ENCODE assay signal across 8 cellular contexts in genomic region chr10:132331259-132331955, GRCh38. TPM values are rescaled to one million over a fixed set of nuclear protein-coding genes. Genes with fewer than 3 reads are reported as not detected.
A peak's percentile ranks its signal among the peaks of the same experiment; 100 is the strongest.
DNase-seq lines count a peak whose midpoint lies in the region; ATAC-seq lines count a peak whose summit lies in the region.

No MANE protein-coding gene starts in this region.

- H3K4me3 ChIP-seq in iPS-18a (ENCODE audit: low read length): peak overlapping the region; percentile 87

- H3K36me3 ChIP-seq in iPS-18a (ENCODE audit: control insufficient read depth, low read depth, low read length): no peaks in the 10 kb centered on the region

- peak overlapping the region; percentile 83 for H3K4me3 Mint-ChIP-seq in activated T-helper 2 cell treated with anti-CD3 and anti-CD28 coated beads, Interferon-gamma antibody, Interleukin-2, Interleukin-4, amounts not matched to agents 10 μg/mL and 5 μg/mL and 100 μg/mL, durations not matched to agents 14 hours and 24 hours and 36 hours (ENCODE audit: low read depth)
- peak overlapping the region; percentile 95 for H3K4me3 Mint-ChIP-seq in stimulated activated naive CD8-positive, alpha-beta T cell treated with anti-CD3 and anti-CD28 coated beads, Interleukin-15, Interleukin-2, amounts not matched to agents 100 ng/mL and 50 ng/mL, for 24 hours

- peaks cover 13% of the 10 kb centered on the region for H3K4me1 ChIP-seq in iPS-18a (ENCODE audit: control insufficient read depth, low read depth, low read length)

- H3K9ac ChIP-seq in iPS-18a (ENCODE audit: low read length): peak overlapping the region; percentile 79

- intact Hi-C loops in activated T-helper 2 cell treated with anti-CD3 and anti-CD28 coated beads, Interferon-gamma antibody, Interleukin-2, Interleukin-4, amounts not matched to agents 10 μg/mL and 5 μg/mL and 100 μg/mL, durations not matched to agents 14 hours and 24 hours and 36 hours (cut with micrococcal nuclease): loop anchor here (1.0 to 10.0 kb wide), 3 partner anchors 116 to 429 kb away; partner anchors contain the start of genes INPP5A and PPP2R2D

- H3K27ac ChIP-seq in iPS-18a (ENCODE audit: low read length): no peak overlapping the region

- ATAC-seq in GM19452 (IDR thresholded peaks at IDR 0.05; ENCODE audit: unreplicated experiment) (peak; percentile 31), HG03457 (IDR thresholded peaks at IDR 0.05; ENCODE audit: unreplicated experiment) (peak; percentile 35)

- peaks cover 16% of the 10 kb centered on the region for H3K27me3 ChIP-seq in iPS-18a (ENCODE audit: control insufficient read depth, insufficient read depth, low read length)

- no peaks in the 10 kb centered on the region for H3K27me3 Mint-ChIP-seq in activated T-helper 2 cell treated with anti-CD3 and anti-CD28 coated beads, Interferon-gamma antibody, Interleukin-2, Interleukin-4, amounts not matched to agents 10 μg/mL and 5 μg/mL and 100 μg/mL, durations not matched to agents 14 hours and 24 hours and 36 hours (ENCODE audit: low read depth)
- no peaks in the 10 kb centered on the region for H3K27me3 Mint-ChIP-seq in stimulated activated naive CD8-positive, alpha-beta T cell treated with anti-CD3 and anti-CD28 coated beads, Interleukin-15, Interleukin-2, amounts not matched to agents 100 ng/mL and 50 ng/mL, for 24 hours

- no peaks in the 10 kb centered on the region for H3K9me3 ChIP-seq in iPS-18a (ENCODE audit: control insufficient read depth, low read depth, low read length)

- peak overlapping the region; percentile 91 for H3K27ac Mint-ChIP-seq in activated T-helper 2 cell treated with anti-CD3 and anti-CD28 coated beads, Interferon-gamma antibody, Interleukin-2, Interleukin-4, amounts not matched to agents 10 μg/mL and 5 μg/mL and 100 μg/mL, durations not matched to agents 14 hours and 24 hours and 36 hours
- peak overlapping the region; percentile 87 for H3K27ac Mint-ChIP-seq in stimulated activated naive CD8-positive, alpha-beta T cell treated with anti-CD3 and anti-CD28 coated beads, Interleukin-15, Interleukin-2, amounts not matched to agents 100 ng/mL and 50 ng/mL, for 24 hours

- DNase-seq in CMK (ENCODE audit: low read depth) (peak; percentile 82), NCI-H446 (lab: John Stamatoyannopoulos, UW) (no peak), activated gamma-delta T cell (lab: John Stamatoyannopoulos, UW) (no peak)
- DNase-seq in activated T-helper 2 cell treated with anti-CD3 and anti-CD28 coated beads, Interferon-gamma antibody, Interleukin-2, Interleukin-4, amounts not matched to agents 10 μg/mL and 5 μg/mL and 100 μg/mL, durations not matched to agents 14 hours and 24 hours and 36 hours (ENCODE audit: low spot score): no peak

- H3K36me3 Mint-ChIP-seq in activated T-helper 2 cell treated with anti-CD3 and anti-CD28 coated beads, Interferon-gamma antibody, Interleukin-2, Interleukin-4, amounts not matched to agents 10 μg/mL and 5 μg/mL and 100 μg/mL, durations not matched to agents 14 hours and 24 hours and 36 hours (ENCODE audit: low read depth): peaks cover 48% of the 10 kb centered on the region
- H3K36me3 Mint-ChIP-seq in stimulated activated naive CD8-positive, alpha-beta T cell treated with anti-CD3 and anti-CD28 coated beads, Interleukin-15, Interleukin-2, amounts not matched to agents 100 ng/mL and 50 ng/mL, for 24 hours (ENCODE audit: low read depth): peaks cover 35% of the 10 kb centered on the region

- H3K9me3 Mint-ChIP-seq in activated T-helper 2 cell treated with anti-CD3 and anti-CD28 coated beads, Interferon-gamma antibody, Interleukin-2, Interleukin-4, amounts not matched to agents 10 μg/mL and 5 μg/mL and 100 μg/mL, durations not matched to agents 14 hours and 24 hours and 36 hours: no peaks in the 10 kb centered on the region
- no peaks in the 10 kb centered on the region for H3K9me3 Mint-ChIP-seq in stimulated activated naive CD8-positive, alpha-beta T cell treated with anti-CD3 and anti-CD28 coated beads, Interleukin-15, Interleukin-2, amounts not matched to agents 100 ng/mL and 50 ng/mL, for 24 hours

- peaks cover 50% of the 10 kb centered on the region for H3K4me1 Mint-ChIP-seq in activated T-helper 2 cell treated with anti-CD3 and anti-CD28 coated beads, Interferon-gamma antibody, Interleukin-2, Interleukin-4, amounts not matched to agents 10 μg/mL and 5 μg/mL and 100 μg/mL, durations not matched to agents 14 hours and 24 hours and 36 hours (ENCODE audit: low read depth)
- H3K4me1 Mint-ChIP-seq in stimulated activated naive CD8-positive, alpha-beta T cell treated with anti-CD3 and anti-CD28 coated beads, Interleukin-15, Interleukin-2, amounts not matched to agents 100 ng/mL and 50 ng/mL, for 24 hours (ENCODE audit: low read depth): peaks cover 85% of the 10 kb centered on the region

RNA-seq across cellular contexts. Expression of gene LRRC27, which starts 0.6 kb away (rescaled TPM):
- total RNA-seq in activated T-helper 2 cell treated with anti-CD3 and anti-CD28 coated beads, Interferon-gamma antibody, Interleukin-2, Interleukin-4, amounts not matched to agents 10 μg/mL and 5 μg/mL and 100 μg/mL, durations not matched to agents 14 hours and 24 hours and 36 hours: 2.8 and 3.5 TPM in 2 replicates

RNA-seq across cellular contexts. Expression of gene STK32C, which starts 23.7 kb away (rescaled TPM):
- total RNA-seq in activated T-helper 2 cell treated with anti-CD3 and anti-CD28 coated beads, Interferon-gamma antibody, Interleukin-2, Interleukin-4, amounts not matched to agents 10 μg/mL and 5 μg/mL and 100 μg/mL, durations not matched to agents 14 hours and 24 hours and 36 hours: 17.3 and 18.8 TPM in 2 replicates
